Comparison of ENCODE assay signal across 13 cellular contexts in genomic region chr21:43939443-43940328, GRCh38.
DNase-seq lines count a peak whose midpoint lies in the region; ATAC-seq and TF ChIP-seq lines count a peak whose summit lies in the region.
"Had no signal": no experiment of that assay in that cellular context is flagged by ENCODE, and none has a peak within 500 bp of the region (broad histone marks: within the 10 kb centered on the region; RNA-seq: fewer than 3 reads in every experiment).

No MANE protein-coding gene starts in this region.

- H4K20me1 ChIP-seq in Loucy (ENCODE audit: insufficient read depth, low read length, poor library complexity, severe bottlenecking), result peaks cover 3% of the 10 kb centered on the region

- H3K4me1 Mint-ChIP-seq in activated CD4-positive, alpha-beta memory T cell treated with anti-CD3 and anti-CD28 coated beads, Interleukin-2, amount 10 ng/mL, durations not matched to agents 7 days and 5 days, result peaks cover 17% of the 10 kb centered on the region
- peaks cover 19% of the 10 kb centered on the region for H3K4me1 Mint-ChIP-seq in activated CD4-positive, alpha-beta memory T cell treated with anti-CD3 and anti-CD28 coated beads for 36 hours (ENCODE audit: low read depth)
- peaks cover 3% of the 10 kb centered on the region for H3K4me1 Mint-ChIP-seq in chondrocyte (ENCODE audit: low read depth)

- peak overlapping the region; percentile 70 to 98 (median 85) for H3K27ac ChIP-seq in gastrocnemius medialis
- H3K27ac ChIP-seq: colonic mucosa, left lung, SK-N-MC, uterus had no signal

- peaks cover 3% of the 10 kb centered on the region; the same call in 1 of the 2 replicates for H3K36me3 ChIP-seq in Loucy (ENCODE audit: insufficient read depth, low read length)
- H3K36me3 ChIP-seq in gastrocnemius medialis, result no peaks in the 10 kb centered on the region
- H3K36me3 ChIP-seq: colonic mucosa, uterus had no signal

- H2AFZ ChIP-seq in Loucy (ENCODE audit: low read length), result no peak overlapping the region

- H3K4me1 ChIP-seq in Loucy (ENCODE audit: insufficient read depth, low read length, poor library complexity, severe bottlenecking), result peaks cover 7% of the 10 kb centered on the region
- H3K4me1 ChIP-seq in gastrocnemius medialis, result peaks cover 39 to 56% of the 10 kb centered on the region in 2 donors
- H3K4me1 ChIP-seq: colonic mucosa, uterus had no signal

- H3K4me3 ChIP-seq in Loucy (ENCODE audit: low read length, poor library complexity, severe bottlenecking) (no peak overlapping the region), gastrocnemius medialis (peak overlapping the region in 1 of 4 donors; percentile 47), foreskin fibroblast (ENCODE audit: low read depth in 1 of 2, low read length in 2 of 2) (no peak overlapping the region)
- H3K4me3 ChIP-seq: SK-N-MC, uterus had no signal

- no peak for DNase-seq in activated CD4-positive, alpha-beta memory T cell treated with anti-CD3 and anti-CD28 coated beads, Interleukin-2, amount 10 ng/mL, durations not matched to agents 7 days and 5 days
- no peak for DNase-seq in activated CD4-positive, alpha-beta memory T cell treated with anti-CD3 and anti-CD28 coated beads for 36 hours
- peak; percentile 70 for DNase-seq in chondrocyte (ENCODE audit: low spot score)
- DNase-seq in gastrocnemius medialis, result no peak
- no peak for DNase-seq in foreskin fibroblast
- DNase-seq in SKM-1 treated with dmso at 0.1 percent for 144 hours (lab: John Stamatoyannopoulos, UW; ENCODE audit: unreplicated experiment), result no peak

- POLR2A ChIA-PET in activated CD4-positive, alpha-beta memory T cell treated with anti-CD3 and anti-CD28 coated beads, Interleukin-2, amount 10 ng/mL, durations not matched to agents 7 days and 5 days (lab: Charles Lee), result interaction anchor here (1.7 kb wide), 1 partner anchor 150 kb away, joined by 3 read pairs; the partner anchor contains the start of gene RRP1
- POLR2A ChIA-PET in activated CD4-positive, alpha-beta memory T cell treated with anti-CD3 and anti-CD28 coated beads for 36 hours (lab: Charles Lee), result no interaction called here

- TF ChIP-seq POLR2A in gastrocnemius medialis (IDR thresholded peaks at IDR 0.05), result no peak

- H3K9me3 ChIP-seq in Loucy (ENCODE audit: insufficient read depth, low read depth, low read length), result no peaks in the 10 kb centered on the region
- H3K9me3 ChIP-seq in gastrocnemius medialis, result no peaks in the 10 kb centered on the region
- H3K9me3 ChIP-seq: colonic mucosa, left lung, MG63, uterus had no signal

- no peaks in the 10 kb centered on the region for H3F3A ChIP-seq in Loucy (ENCODE audit: low read depth)

- H3K9ac ChIP-seq in Loucy (ENCODE audit: low read depth, low read length, poor library complexity, severe bottlenecking), result no peak overlapping the region

- H3K36me3 Mint-ChIP-seq in activated CD4-positive, alpha-beta memory T cell treated with anti-CD3 and anti-CD28 coated beads, Interleukin-2, amount 10 ng/mL, durations not matched to agents 7 days and 5 days (ENCODE audit: low read depth), result peaks cover 9% of the 10 kb centered on the region
- H3K36me3 Mint-ChIP-seq in activated CD4-positive, alpha-beta memory T cell treated with anti-CD3 and anti-CD28 coated beads for 36 hours, result no peaks in the 10 kb centered on the region
- H3K36me3 Mint-ChIP-seq in chondrocyte (ENCODE audit: low read depth), result no peaks in the 10 kb centered on the region

- H3K4me3 Mint-ChIP-seq in activated CD4-positive, alpha-beta memory T cell treated with anti-CD3 and anti-CD28 coated beads, Interleukin-2, amount 10 ng/mL, durations not matched to agents 7 days and 5 days, result peak overlapping the region; percentile 77
- H3K4me3 Mint-ChIP-seq in activated CD4-positive, alpha-beta memory T cell treated with anti-CD3 and anti-CD28 coated beads for 36 hours, result no peak overlapping the region
- no peak overlapping the region for H3K4me3 Mint-ChIP-seq in chondrocyte (ENCODE audit: unreplicated experiment)

- H3K27me3 Mint-ChIP-seq in activated CD4-positive, alpha-beta memory T cell treated with anti-CD3 and anti-CD28 coated beads, Interleukin-2, amount 10 ng/mL, durations not matched to agents 7 days and 5 days, result no peaks in the 10 kb centered on the region
- H3K27me3 Mint-ChIP-seq in activated CD4-positive, alpha-beta memory T cell treated with anti-CD3 and anti-CD28 coated beads for 36 hours, result no peaks in the 10 kb centered on the region
- no peaks in the 10 kb centered on the region for H3K27me3 Mint-ChIP-seq in chondrocyte (ENCODE audit: low read depth)

- H3K27me3 ChIP-seq in Loucy (ENCODE audit: insufficient read depth, low read length, poor library complexity, severe bottlenecking) (no peaks in the 10 kb centered on the region), gastrocnemius medialis (no peaks in the 10 kb centered on the region)
- H3K27me3 ChIP-seq: colonic mucosa, left lung, MG63, uterus had no signal

- in situ Hi-C loops in gastrocnemius medialis (cut with MboI; ENCODE audit: low sequenced_read_pairs in 4 of 4), result loop anchor here in 1 of 4 donors (25.0 kb wide), 1 partner anchor 102 kb away; no protein-coding TSS in a partner anchor

- peak overlapping the region; percentile 78 for H3K4me2 ChIP-seq in Loucy (ENCODE audit: low read depth, low read length, poor library complexity, severe bottlenecking)

- intact Hi-C loops in activated CD4-positive, alpha-beta memory T cell treated with anti-CD3 and anti-CD28 coated beads for 36 hours (cut with micrococcal nuclease), result loop anchor here (1.0 to 10.0 kb wide), 4 partner anchors 46 to 155 kb away; partner anchors contain the start of gene RRP1
- intact Hi-C loops in gastrocnemius medialis (cut with DNase I; ENCODE audit: low total_unique reads), result loop anchor here (1.0 to 2.0 kb wide), 3 partner anchors 36 to 129 kb away; partner anchors contain the start of gene AGPAT3

- no peaks in the 10 kb centered on the region for H3K9me3 Mint-ChIP-seq in activated CD4-positive, alpha-beta memory T cell treated with anti-CD3 and anti-CD28 coated beads, Interleukin-2, amount 10 ng/mL, durations not matched to agents 7 days and 5 days
- no peaks in the 10 kb centered on the region for H3K9me3 Mint-ChIP-seq in activated CD4-positive, alpha-beta memory T cell treated with anti-CD3 and anti-CD28 coated beads for 36 hours
- no peaks in the 10 kb centered on the region for H3K9me3 Mint-ChIP-seq in chondrocyte (ENCODE audit: low read depth)

- H3K9me2 ChIP-seq in Loucy (replicated peaks; ENCODE audit: low read depth, low read length), result no peaks in the 10 kb centered on the region

- no peak for ATAC-seq in gastrocnemius medialis
- ATAC-seq in GM18519 (IDR thresholded peaks at IDR 0.05; ENCODE audit: low FRiP score, unreplicated experiment), result no peak

- no peak; the same call in none of the 2 replicates for TF ChIP-seq CTCF in Loucy (conservative IDR thresholded peaks at IDR 0.05; ENCODE audit: low read length)
- peak; percentile 64 for TF ChIP-seq CTCF in chondrocyte (IDR thresholded peaks at IDR 0.05)
- TF ChIP-seq CTCF in gastrocnemius medialis (IDR thresholded peaks at IDR 0.05 in 4 of 5, conservative IDR thresholded peaks at IDR 0.05 in 1 of 5), result no peak
- no peak for TF ChIP-seq CTCF in foreskin fibroblast (IDR thresholded peaks at IDR 0.05; ENCODE audit: low read depth, low read length)

- CTCF ChIA-PET in activated CD4-positive, alpha-beta memory T cell treated with anti-CD3 and anti-CD28 coated beads, Interleukin-2, amount 10 ng/mL, durations not matched to agents 7 days and 5 days (lab: Charles Lee), result interaction anchor here (1.0 to 2.2 kb wide), 9 partner anchors 8 to 129 kb away, joined by 3 to 10 read pairs (median 5); no protein-coding TSS in a partner anchor
- CTCF ChIA-PET in activated CD4-positive, alpha-beta memory T cell treated with anti-CD3 and anti-CD28 coated beads for 36 hours (lab: Charles Lee), result interaction anchor here (0.6 to 2.8 kb wide), 23 partner anchors 9 to 150 kb away, joined by 3 to 22 read pairs (median 4); no protein-coding TSS in a partner anchor

- H3K79me2 ChIP-seq in Loucy (ENCODE audit: insufficient read depth, low read length), result no peaks in the 10 kb centered on the region; the same call in 1 of the 2 replicates

- H3K27ac Mint-ChIP-seq in activated CD4-positive, alpha-beta memory T cell treated with anti-CD3 and anti-CD28 coated beads, Interleukin-2, amount 10 ng/mL, durations not matched to agents 7 days and 5 days, result no peak overlapping the region
- H3K27ac Mint-ChIP-seq in activated CD4-positive, alpha-beta memory T cell treated with anti-CD3 and anti-CD28 coated beads for 36 hours, result no peak overlapping the region
- H3K27ac Mint-ChIP-seq in chondrocyte (ENCODE audit: unreplicated experiment), result no peak overlapping the region
